8 cellular contexts compared by ENCODE assay signal in genomic region chr14:50532502-50533313, GRCh38. TPM values are rescaled to one million over a fixed set of nuclear protein-coding genes. Genes with fewer than 3 reads are reported as not detected.
DNase-seq lines count a peak whose midpoint lies in the region; ATAC-seq, FAIRE-seq and TF ChIP-seq lines count a peak whose summit lies in the region.

Gene MAP4K5, minus strand, starts transcription at chr14:50532569. Its CDS starts 520 bp downstream, at chr14:50532049.

- H3K36me3 Mint-ChIP-seq in T-cell (peaks cover 3% of the 10 kb centered on the region), type B pancreatic cell (no peaks in the 10 kb centered on the region)

- CTCF ChIA-PET in T-cell (lab: Charles Lee), result interaction anchor here in 1 of 2 donors (0.7 to 1.0 kb wide), 3 partner anchors 211 to 215 kb away, joined by 3 to 6 read pairs (median 5); no protein-coding TSS in a partner anchor

- TF ChIP-seq POLR2A in GM12891 (IDR thresholded peaks at IDR 0.05; ENCODE audit: low read depth, low read length) (no peak), heart left ventricle (IDR thresholded peaks at IDR 0.05) (peak in 1 of 2 donors; percentile 85)

- H3K4me3 Mint-ChIP-seq in T-cell (peak within 1 kb of the TSS; percentile 86 to 90 (median 87)), type B pancreatic cell (peak within 1 kb of the TSS; percentile 96)

- no peaks in the 10 kb centered on the region for H3K27me3 ChIP-seq in heart left ventricle

- H3K27ac ChIP-seq in adipose tissue (ENCODE audit: low read depth, low read length), result peak within 1 kb of the TSS; percentile 96
- peak within 1 kb of the TSS; percentile 78 to 98 (median 94) for H3K27ac ChIP-seq in heart left ventricle

- H3K4me1 Mint-ChIP-seq in T-cell, result peaks cover 41 to 52% (median 51%) of the 10 kb centered on the region in 3 donors
- peaks cover 31% of the 10 kb centered on the region for H3K4me1 Mint-ChIP-seq in type B pancreatic cell (ENCODE audit: unreplicated experiment)

- H3K27ac Mint-ChIP-seq in T-cell (peak within 1 kb of the TSS; percentile 84 to 88), type B pancreatic cell (peak within 1 kb of the TSS; percentile 87)

- peak; percentile 98 for FAIRE-seq in GM12891 (lab: Jason Lieb, UNC)

- peak within 1 kb of the TSS; percentile 72 to 98 (median 90) for H3K4me3 ChIP-seq in heart left ventricle

- DNase-seq in GM12891 (ENCODE audit: insufficient read length, low spot score), result peak; percentile 86
- peak; percentile 93 to 97 (median 96) for DNase-seq in NCI-H1417 (lab: John Stamatoyannopoulos, UW)
- peak; percentile 70 to 90 (median 82) for DNase-seq in T-cell
- DNase-seq in heart left ventricle, result peak; percentile 91 to 96 (median 93)
- peak; percentile 84 to 99 (median 92) for DNase-seq in posterior cingulate gyrus
- peak; percentile 93 for DNase-seq in type B pancreatic cell (ENCODE audit: extremely low spot score, unreplicated experiment)

- no peaks in the 10 kb centered on the region for H3K27me3 Mint-ChIP-seq in T-cell
- no peaks in the 10 kb centered on the region for H3K27me3 Mint-ChIP-seq in type B pancreatic cell

- peaks cover 0 to 3% (median 0%) of the 10 kb centered on the region in 9 donors for H3K36me3 ChIP-seq in heart left ventricle

- intact Hi-C loops in heart left ventricle (cut with DNase I) (loop anchor here (1.0 to 10.0 kb wide), 9 partner anchors 135 to 665 kb away; partner anchors contain the start of genes ARF6 (in 1 of the 10), CDKL1 (in 1 of the 10) and VCPKMT (in 1 of the 10)), posterior cingulate gyrus (cut with DNase I) (loop anchor here (1.0 to 10.0 kb wide), 5 partner anchors 135 to 298 kb away; partner anchors contain the start of genes CDKL1, DMAC2L, L2HGDH and SOS2)

- H3K9me3 Mint-ChIP-seq in T-cell (no peaks in the 10 kb centered on the region), type B pancreatic cell (no peaks in the 10 kb centered on the region)

- POLR2A ChIA-PET in T-cell (lab: Charles Lee), result no interaction called here

- H3K9me3 ChIP-seq in heart left ventricle, result no peaks in the 10 kb centered on the region

- ATAC-seq in HG02763 (IDR thresholded peaks at IDR 0.05; ENCODE audit: unreplicated experiment), result peak; percentile 96
- ATAC-seq in T-cell (replicated peaks in 1 of 4), result peak; percentile 92 to 97 (median 93)
- peak; percentile 97 to 100 (median 100) for ATAC-seq in heart left ventricle

- H3K4me1 ChIP-seq in heart left ventricle, result peaks cover 5 to 44% (median 25%) of the 10 kb centered on the region in 12 donors

- 1% methylated on average over 54 to 61 of the region's 61 CpGs for WGBS in adipose tissue, 3 donors
- WGBS in heart left ventricle, 4 donors, result 1 to 4% (median 2%) methylated on average over 13 to 61 of the region's 61 CpGs

- TF ChIP-seq CTCF in heart left ventricle (IDR thresholded peaks at IDR 0.05), result peak; percentile 79 to 96 (median 93)
- peak; percentile 88 for TF ChIP-seq CTCF in type B pancreatic cell (conservative IDR thresholded peaks at IDR 0.05)

TF ChIP-seq in GM12891, 5 proteins besides CTCF, POLR2A, EP300 and RAD21:
- no peak for TF ChIP-seq POLR2AphosphoS5 (IDR thresholded peaks at IDR 0.05; ENCODE audit: low read depth, low read length)
- no peak for TF ChIP-seq TAF1 (IDR thresholded peaks at IDR 0.05; ENCODE audit: low read depth, low read length)
- peak; percentile 50 for TF ChIP-seq PAX5 (IDR thresholded peaks at IDR 0.05; ENCODE audit: insufficient read depth, low read length, severe bottlenecking)
- TF ChIP-seq POU2F2 (IDR thresholded peaks at IDR 0.05; ENCODE audit: low read depth, low read length), result peak; percentile 46; the same call in 1 of the 2 replicates
- peak; percentile 62 for TF ChIP-seq SPI1 (IDR thresholded peaks at IDR 0.05; ENCODE audit: low read depth, low read length)
TF ChIP-seq in GM12891: peak in this region for 3.

RNA-seq across cellular contexts. Expression of gene MAP4K5, which starts in this region (rescaled TPM):
- polyA plus RNA-seq in GM12891 (2012; ENCODE audit: low read depth, missing spikeins), result 7.8 TPM
- 10 to 100 TPM; 33.5 to 48.2 (median 44.6) TPM for total RNA-seq in T-cell
- 10 to 100 TPM; 13.0 to 23.6 (median 20.6) TPM for polyA plus RNA-seq in adipose tissue
- total RNA-seq in heart left ventricle, result 10 to 100 TPM in 8 of 9 donors, 1 to 10 TPM in 1; 9.0 to 43.3 (median 16.6) TPM
- polyA plus RNA-seq in heart left ventricle, result 10 to 100 TPM in 1 of 2 donors, 1 to 10 TPM in 1; 4.7 to 17.0 TPM
- total RNA-seq in type B pancreatic cell (ENCODE audit: low replicate concordance), result 48.2 and 58.4 TPM in 2 replicates

Comparison
In these comparisons a context has a peak if more than half of its experiments do, and no peak if none do; other contexts are left out.
1. Peak in every context shown above with its lines: DNase-seq, ATAC-seq, H3K4me3 ChIP-seq and H3K27ac ChIP-seq.